1 cellular context compared by ENCODE assay signal in the genomic region with DNA sequence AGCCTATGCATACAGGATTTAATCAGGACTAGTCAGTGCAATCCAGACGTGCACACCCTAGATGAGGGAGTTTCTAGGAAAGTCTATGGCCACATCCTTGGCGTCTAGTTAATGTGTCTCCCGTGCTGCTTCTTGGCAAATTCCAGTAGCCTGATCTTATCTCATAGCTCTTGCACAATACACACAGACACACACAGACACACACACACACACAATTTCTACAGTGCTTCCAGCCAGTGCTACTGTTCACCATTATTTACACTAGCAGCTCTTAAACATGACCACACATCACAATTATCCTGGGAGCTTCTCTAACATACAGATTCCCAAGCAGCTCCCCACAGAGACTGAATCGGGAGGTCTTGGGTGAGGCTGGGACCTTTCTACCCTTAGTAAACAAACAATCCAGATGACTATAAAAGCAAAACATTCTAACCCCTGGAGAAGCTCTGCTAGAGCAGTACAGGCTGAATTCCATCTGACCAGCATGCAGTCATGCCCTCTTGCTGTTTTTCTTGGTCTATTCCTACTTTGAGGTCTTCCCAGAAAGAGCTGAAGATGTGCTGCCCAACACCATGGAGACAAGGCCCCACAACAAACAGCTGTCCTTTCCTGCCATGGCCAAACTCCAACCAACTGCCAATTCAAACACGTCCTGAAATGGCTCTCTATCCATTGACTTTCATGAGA.
TF ChIP-seq lines count a peak whose summit lies in the region.

No MANE protein-coding gene starts in this region.

TF ChIP-seq in HepG2, 621 proteins besides CTCF, POLR2A, EP300 and RAD21 (continued from another document):
- no peak for TF ChIP-seq FOXP1 (IDR thresholded peaks at IDR 0.05)
- TF ChIP-seq FOXP1 (CRISPR knock-in tag; IDR thresholded peaks at IDR 0.05): peak; percentile 73
- TF ChIP-seq, protein P1, sequence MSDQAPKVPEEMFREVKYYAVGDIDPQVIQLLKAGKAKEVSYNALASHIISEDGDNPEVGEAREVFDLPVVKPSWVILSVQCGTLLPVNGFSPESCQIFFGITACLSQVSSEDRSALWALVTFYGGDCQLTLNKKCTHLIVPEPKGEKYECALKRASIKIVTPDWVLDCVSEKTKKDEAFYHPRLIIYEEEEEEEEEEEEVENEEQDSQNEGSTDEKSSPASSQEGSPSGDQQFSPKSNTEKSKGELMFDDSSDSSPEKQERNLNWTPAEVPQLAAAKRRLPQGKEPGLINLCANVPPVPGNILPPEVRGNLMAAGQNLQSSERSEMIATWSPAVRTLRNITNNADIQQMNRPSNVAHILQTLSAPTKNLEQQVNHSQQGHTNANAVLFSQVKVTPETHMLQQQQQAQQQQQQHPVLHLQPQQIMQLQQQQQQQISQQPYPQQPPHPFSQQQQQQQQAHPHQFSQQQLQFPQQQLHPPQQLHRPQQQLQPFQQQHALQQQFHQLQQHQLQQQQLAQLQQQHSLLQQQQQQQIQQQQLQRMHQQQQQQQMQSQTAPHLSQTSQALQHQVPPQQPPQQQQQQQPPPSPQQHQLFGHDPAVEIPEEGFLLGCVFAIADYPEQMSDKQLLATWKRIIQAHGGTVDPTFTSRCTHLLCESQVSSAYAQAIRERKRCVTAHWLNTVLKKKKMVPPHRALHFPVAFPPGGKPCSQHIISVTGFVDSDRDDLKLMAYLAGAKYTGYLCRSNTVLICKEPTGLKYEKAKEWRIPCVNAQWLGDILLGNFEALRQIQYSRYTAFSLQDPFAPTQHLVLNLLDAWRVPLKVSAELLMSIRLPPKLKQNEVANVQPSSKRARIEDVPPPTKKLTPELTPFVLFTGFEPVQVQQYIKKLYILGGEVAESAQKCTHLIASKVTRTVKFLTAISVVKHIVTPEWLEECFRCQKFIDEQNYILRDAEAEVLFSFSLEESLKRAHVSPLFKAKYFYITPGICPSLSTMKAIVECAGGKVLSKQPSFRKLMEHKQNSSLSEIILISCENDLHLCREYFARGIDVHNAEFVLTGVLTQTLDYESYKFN (CRISPR knock-in tag; conservative IDR thresholded peaks at IDR 0.05): peak; percentile 76
- TF ChIP-seq POLR2G (IDR thresholded peaks at IDR 0.05; ENCODE audit: low read depth, low read length): no peak
- TF ChIP-seq PHF5A (CRISPR knock-in tag; IDR thresholded peaks at IDR 0.05; ENCODE audit: low read depth, unreplicated experiment): no peak
- TF ChIP-seq ZNF530 (CRISPR knock-in tag; IDR thresholded peaks at IDR 0.05; ENCODE audit: low read depth): no peak
- TF ChIP-seq FOXO1 (CRISPR knock-in tag; IDR thresholded peaks at IDR 0.05): peak; percentile 62; the same call in 1 of the 2 replicates
- TF ChIP-seq ZNF496 (CRISPR knock-in tag; IDR thresholded peaks at IDR 0.05; ENCODE audit: insufficient replicate concordance): no peak
- TF ChIP-seq SIX1 (CRISPR knock-in tag; IDR thresholded peaks at IDR 0.05; ENCODE audit: borderline replicate concordance): no peak
- 0 out of 2 replicates have a peak, but pooled peaks have one; percentile 37 for TF ChIP-seq ZNF3 (CRISPR knock-in tag; IDR thresholded peaks at IDR 0.05)
- no peak for TF ChIP-seq YEATS2 (CRISPR knock-in tag; IDR thresholded peaks at IDR 0.05; ENCODE audit: borderline replicate concordance)
- TF ChIP-seq ZNF337 (CRISPR knock-in tag; IDR thresholded peaks at IDR 0.05; ENCODE audit: borderline replicate concordance, low read depth): 0 out of 2 replicates have a peak, but pooled peaks have one; percentile 51
- peak; percentile 56 for TF ChIP-seq SAP130 (CRISPR knock-in tag; IDR thresholded peaks at IDR 0.05; ENCODE audit: low read depth)
- TF ChIP-seq JDP2 (CRISPR knock-in tag; IDR thresholded peaks at IDR 0.05; ENCODE audit: borderline replicate concordance): no peak
- TF ChIP-seq EZH2 (conservative IDR thresholded peaks at IDR 0.05; ENCODE audit: low read depth, low read length): no peak
- TF ChIP-seq MIXL1 (CRISPR knock-in tag; IDR thresholded peaks at IDR 0.05): peak; percentile 61; the same call in 1 of the 2 replicates
- TF ChIP-seq, protein P2, sequence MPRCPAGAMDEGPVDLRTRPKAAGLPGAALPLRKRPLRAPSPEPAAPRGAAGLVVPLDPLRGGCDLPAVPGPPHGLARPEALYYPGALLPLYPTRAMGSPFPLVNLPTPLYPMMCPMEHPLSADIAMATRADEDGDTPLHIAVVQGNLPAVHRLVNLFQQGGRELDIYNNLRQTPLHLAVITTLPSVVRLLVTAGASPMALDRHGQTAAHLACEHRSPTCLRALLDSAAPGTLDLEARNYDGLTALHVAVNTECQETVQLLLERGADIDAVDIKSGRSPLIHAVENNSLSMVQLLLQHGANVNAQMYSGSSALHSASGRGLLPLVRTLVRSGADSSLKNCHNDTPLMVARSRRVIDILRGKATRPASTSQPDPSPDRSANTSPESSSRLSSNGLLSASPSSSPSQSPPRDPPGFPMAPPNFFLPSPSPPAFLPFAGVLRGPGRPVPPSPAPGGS (CRISPR knock-in tag; IDR thresholded peaks at IDR 0.05): no peak
- TF ChIP-seq TMF1 (CRISPR knock-in tag; IDR thresholded peaks at IDR 0.05; ENCODE audit: low read depth): no peak
- TF ChIP-seq POLR2AphosphoS5 (IDR thresholded peaks at IDR 0.05; ENCODE audit: low read depth, low read length): no peak
- TF ChIP-seq HNF4A (CRISPR knock-in tag; IDR thresholded peaks at IDR 0.05): peak; percentile 52; the same call in 1 of the 2 replicates
- TF ChIP-seq SMAD3 (CRISPR knock-in tag; IDR thresholded peaks at IDR 0.05): peak; percentile 76
- TF ChIP-seq ZNF260 (CRISPR knock-in tag; IDR thresholded peaks at IDR 0.05; ENCODE audit: borderline replicate concordance, low read depth): no peak
